ENCODE assay signal across 12 cellular contexts in the genomic region with DNA sequence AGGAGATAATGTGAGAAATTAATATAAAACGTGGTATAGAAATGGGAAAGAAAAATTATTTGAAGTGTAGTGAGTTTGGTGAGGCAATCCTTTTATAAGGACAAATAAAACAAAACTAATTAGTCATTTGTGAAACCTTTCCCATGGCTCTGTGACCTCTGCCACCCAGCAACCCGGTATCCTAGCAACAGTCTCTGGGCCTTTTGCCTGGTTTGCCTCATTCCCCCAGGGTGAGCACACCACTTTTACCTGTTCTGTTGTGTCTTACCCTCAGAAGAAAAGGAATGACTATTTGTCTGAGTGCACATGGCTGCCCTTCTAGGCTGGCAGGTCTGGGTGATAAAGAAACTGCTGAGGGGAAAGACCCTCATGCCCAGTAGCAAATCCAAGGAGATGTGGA. TPM values are rescaled to one million over a fixed set of nuclear protein-coding genes. Genes with fewer than 3 reads are reported as not detected.
DNase-seq lines count a peak whose midpoint lies in the region; ATAC-seq, FAIRE-seq and TF ChIP-seq lines count a peak whose summit lies in the region.
"Had no signal": no experiment of that assay in that cellular context is flagged by ENCODE, and none has a peak within 500 bp of the region (broad histone marks: within the 10 kb centered on the region; RNA-seq: fewer than 3 reads in every experiment).

No MANE protein-coding gene starts in this region.

- H3K36me3 ChIP-seq in K562 (ENCODE audit: control insufficient read depth, insufficient read depth, low read length) = no peaks in the 10 kb centered on the region
- H3K36me3 ChIP-seq: SJSA1 had no signal

- no peaks in the 10 kb centered on the region for H3K36me3 Mint-ChIP-seq in effector memory CD8-positive, alpha-beta T cell (ENCODE audit: insufficient read depth)
- no peaks in the 10 kb centered on the region for H3K36me3 Mint-ChIP-seq in endothelial cell (ENCODE audit: low read depth, unreplicated experiment)

- ATAC-seq in K562 = no peak
- ATAC-seq in effector memory CD8-positive, alpha-beta T cell (replicated peaks) = no peak
- ATAC-seq in HG02840 (IDR thresholded peaks at IDR 0.05; ENCODE audit: low FRiP score, unreplicated experiment) = no peak
- no peak for ATAC-seq in HG03442 (IDR thresholded peaks at IDR 0.05; ENCODE audit: unreplicated experiment)

- H3K9me3 Mint-ChIP-seq in effector memory CD8-positive, alpha-beta T cell = no peaks in the 10 kb centered on the region
- no peaks in the 10 kb centered on the region for H3K9me3 Mint-ChIP-seq in endothelial cell (ENCODE audit: unreplicated experiment)
- H3K9me3 Mint-ChIP-seq: central memory CD8-positive, alpha-beta T cell had no signal

- no peak for TF ChIP-seq RAD21 in K562 (CRISPR knock-in tag; conservative IDR thresholded peaks at IDR 0.05 in 1 of 2, IDR thresholded peaks at IDR 0.05 in 1 of 2)

- H3K27ac ChIP-seq in K562 (ENCODE audit: extremely low read depth, low read depth, low read length) = no peak overlapping the region
- H3K27ac ChIP-seq: SJSA1 had no signal

- H3K9me3 ChIP-seq in K562 (replicated peaks; ENCODE audit: control insufficient read depth, insufficient read depth, low read depth, low read length) = no peaks in the 10 kb centered on the region
- H3K9me3 ChIP-seq: Caco-2, SJSA1 had no signal

- no peak overlapping the region for H3K27ac Mint-ChIP-seq in effector memory CD8-positive, alpha-beta T cell
- H3K27ac Mint-ChIP-seq in endothelial cell (ENCODE audit: unreplicated experiment) = no peak overlapping the region

- no peak overlapping the region for H3K4me2 ChIP-seq in K562 (ENCODE audit: insufficient read depth, low read length)

- no peak overlapping the region for H2AFZ ChIP-seq in K562 (ENCODE audit: low read depth, low read length)

- H3K9ac ChIP-seq in K562 (ENCODE audit: insufficient read depth in 1 of 2, low read depth in 2 of 2, low read length in 2 of 2) = no peak overlapping the region

- no peaks in the 10 kb centered on the region for H3K79me2 ChIP-seq in K562 (ENCODE audit: control insufficient read depth, insufficient read depth, low read length)

- no peaks in the 10 kb centered on the region for H3K9me1 ChIP-seq in K562 (ENCODE audit: control insufficient read depth, insufficient read depth, low read length)

- H3K4me3 ChIP-seq in K562 = no peak overlapping the region
- H3K4me3 ChIP-seq: SJSA1 had no signal

- POLR2A ChIA-PET in K562 (lab: Yijun Ruan, JAX) = interaction anchor here (0.6 to 1.6 kb wide), 3 partner anchors 8 to 508 kb away, joined by 3 to 8 read pairs (median 5); a partner anchor contains a TSS

- H3K4me1 Mint-ChIP-seq in effector memory CD8-positive, alpha-beta T cell (ENCODE audit: low read depth in 2 of 2) = no peaks in the 10 kb centered on the region
- H3K4me1 Mint-ChIP-seq in endothelial cell (ENCODE audit: unreplicated experiment) = no peaks in the 10 kb centered on the region
- H3K4me1 Mint-ChIP-seq: central memory CD8-positive, alpha-beta T cell had no signal

- CTCF ChIA-PET in K562 (lab: Yijun Ruan, JAX; ENCODE audit: low intra/inter-chr PET ratio) = no interaction called here

- intact Hi-C loops in K562 (cut with micrococcal nuclease) = no loop called here

- DNase-seq in AG08396 (ENCODE audit: low spot score) = peak; percentile 31
- DNase-seq in HCEC 1CT = peak; percentile 43
- no peak for DNase-seq in K562 (ENCODE audit: extremely low read depth in 1 of 4, low spot score in 3 of 4)
- DNase-seq in left kidney (ENCODE audit: low read depth, low spot score) = peak; percentile 77
- no peak for DNase-seq in effector memory CD8-positive, alpha-beta T cell
- no peak for DNase-seq in endothelial cell (ENCODE audit: low spot score)
- DNase-seq: Caco-2 had no signal

- in situ Hi-C loops in K562 (cut with MboI) = no loop called here

- peaks cover 12 to 19% of the 10 kb centered on the region in 2 experiments for H3K4me1 ChIP-seq in K562 (replicated peaks in 1 of 2; ENCODE audit: control insufficient read depth in 2 of 2, insufficient read depth in 2 of 2, low read length in 2 of 2)
- H3K4me1 ChIP-seq: SJSA1 had no signal

- TF ChIP-seq CTCF in K562 (IDR thresholded peaks at IDR 0.05 in 2 of 3, conservative IDR thresholded peaks at IDR 0.05 in 1 of 3; ENCODE audit: insufficient read depth in 2 of 3, low read depth in 1 of 3, low read length in 3 of 3) (no peak), endothelial cell (IDR thresholded peaks at IDR 0.05; ENCODE audit: unreplicated experiment) (no peak)

- TF ChIP-seq EP300 in K562 (IDR thresholded peaks at IDR 0.05; ENCODE audit: low read length) = no peak

- WGBS in K562 (ENCODE audit: insufficient coverage, low coverage, missing lambda C conversion rate) = 56% methylated on average over 2 of the region's 2 CpGs

- no peaks in the 10 kb centered on the region for H3K27me3 ChIP-seq in K562 (ENCODE audit: control insufficient read depth in 2 of 2, insufficient read depth in 2 of 2, low read length in 2 of 2)
- H3K27me3 ChIP-seq: SJSA1 had no signal

- no TSS peak for BruUV-seq in K562 (replicated peaks; lab: Mats Ljungman, UMichigan)

- H4K20me1 ChIP-seq in K562 (replicated peaks; ENCODE audit: control insufficient read depth, insufficient read depth, low read length) = no peaks in the 10 kb centered on the region

- H3K4me3 Mint-ChIP-seq in effector memory CD8-positive, alpha-beta T cell = no peak overlapping the region
- no peak overlapping the region for H3K4me3 Mint-ChIP-seq in endothelial cell (ENCODE audit: unreplicated experiment)
- H3K4me3 Mint-ChIP-seq: central memory CD8-positive, alpha-beta T cell had no signal

- peaks cover 22 to 31% of the 10 kb centered on the region in 2 donors for H3K27me3 Mint-ChIP-seq in effector memory CD8-positive, alpha-beta T cell
- peaks cover 5% of the 10 kb centered on the region for H3K27me3 Mint-ChIP-seq in endothelial cell (ENCODE audit: unreplicated experiment)

- FAIRE-seq in K562 (lab: Jason Lieb, UNC) = no peak

- TF ChIP-seq POLR2A in K562 (conservative IDR thresholded peaks at IDR 0.05) = no peak

TF ChIP-seq in K562, 482 proteins besides CTCF, POLR2A, EP300 and RAD21:
- peak; percentile 87 for TF ChIP-seq RFX1 (IDR thresholded peaks at IDR 0.05)
- TF ChIP-seq GABPB2 (CRISPR knock-in tag; conservative IDR thresholded peaks at IDR 0.05) = no peak
- TF ChIP-seq MYNN (IDR thresholded peaks at IDR 0.05) = peak; percentile 65; the same call in 1 of the 2 replicates
- no peak for TF ChIP-seq MYNN (CRISPR knock-in tag; IDR thresholded peaks at IDR 0.05)

RNA-seq across cellular contexts. Expression of a gene that starts 21.5 kb away (rescaled TPM):
- not detected in 2 replicates for total RNA-seq in K562 (2011; cell fraction: chromatin; rRNA removed; ENCODE audit: low replicate concordance)
- not detected in 2 replicates for total RNA-seq in K562 (2011; cell fraction: nucleolus; rRNA removed)
- not detected in 2 replicates for total RNA-seq in K562 (2011; cell fraction: nucleoplasm; rRNA removed)
- total RNA-seq in K562 (2014; rRNA removed) (0.18 TPM in 1 of 2 replicates, not detected in the other), K562 (2014; rRNA removed; fragmentation: Illumina TruSeq; extraction: Trizol) (0.07 and 0.16 TPM in 2 replicates), K562 (2015; rRNA removed; fragmentation: Illumina TruSeq; extraction: Trizol) (not detected in 2 replicates), K562 (2021) (not detected in 2 replicates), endothelial cell (ENCODE audit: unreplicated experiment) (not detected)
- polyA plus RNA-seq in K562 (2011; rRNA removed) (0.04 and 0.08 TPM in 2 replicates), K562 (2014; fragmentation: Illumina TruSeq; extraction: Trizol) (0.14 and 0.18 TPM in 2 replicates), K562 (2014; fragmentation: Nextera tagmentation; extraction: Ambion mirVana) (under 1 TPM in 1 of 2 experiments, not detected in 1; 0.04 TPM), K562 (2014; rRNA removed) (0.18 TPM in 1 of 2 replicates, not detected in the other)
- 0.09 TPM in 1 of 2 replicates, not detected in the other for polyA plus RNA-seq in K562 (2011; cell fraction: cytosol; rRNA removed)
- not detected in 2 replicates for polyA plus RNA-seq in K562 (2011; cell fraction: nucleus; rRNA removed)
- polyA plus RNA-seq in K562 (2012) = 0.06 TPM in 1 of 2 replicates, not detected in the other
- not detected in 2 replicates for polyA minus RNA-seq in K562 (2011; rRNA and poly(A)+ RNA removed)
- polyA minus RNA-seq in K562 (2011; cell fraction: cytosol; rRNA and poly(A)+ RNA removed) = not detected in 2 replicates
- polyA minus RNA-seq in K562 (2011; cell fraction: nucleus; rRNA and poly(A)+ RNA removed) = not detected in 2 replicates
- total RNA-seq: Caco-2, posterior vena cava, SJSA1 had no signal

RNA-seq across cellular contexts. Expression of a gene that starts 51.6 kb away (rescaled TPM):
- total RNA-seq in K562 (2011; cell fraction: chromatin; rRNA removed; ENCODE audit: low replicate concordance) = 97.5 and 111 TPM in 2 replicates
- total RNA-seq in K562 (2011; cell fraction: nucleolus; rRNA removed) = 52.4 and 62.2 TPM in 2 replicates
- 116 and 133 TPM in 2 replicates for total RNA-seq in K562 (2011; cell fraction: nucleoplasm; rRNA removed)
- total RNA-seq in K562 (2014; rRNA removed) (24.2 and 32.0 TPM in 2 replicates), K562 (2014; rRNA removed; fragmentation: Illumina TruSeq; extraction: Trizol) (39.8 and 49.1 TPM in 2 replicates), K562 (2015; rRNA removed; fragmentation: Illumina TruSeq; extraction: Trizol) (39.1 and 43.0 TPM in 2 replicates), K562 (2021) (36.9 and 38.6 TPM in 2 replicates), endothelial cell (ENCODE audit: unreplicated experiment) (71.8 TPM)
- polyA plus RNA-seq in K562 (2011; rRNA removed) (49.8 and 66.2 TPM in 2 replicates), K562 (2014; fragmentation: Illumina TruSeq; extraction: Trizol) (38.1 and 41.2 TPM in 2 replicates), K562 (2014; fragmentation: Nextera tagmentation; extraction: Ambion mirVana) (1 to 10 TPM; 3.0 to 4.7 TPM), K562 (2014; rRNA removed) (25.8 and 27.8 TPM in 2 replicates)
- 23.6 and 44.4 TPM in 2 replicates for polyA plus RNA-seq in K562 (2011; cell fraction: cytosol; rRNA removed)
- 23.0 and 26.5 TPM in 2 replicates for polyA plus RNA-seq in K562 (2011; cell fraction: nucleus; rRNA removed)
- 25.8 and 29.0 TPM in 2 replicates for polyA plus RNA-seq in K562 (2012)
- 97.0 and 108 TPM in 2 replicates for polyA minus RNA-seq in K562 (2011; rRNA and poly(A)+ RNA removed)
- polyA minus RNA-seq in K562 (2011; cell fraction: cytosol; rRNA and poly(A)+ RNA removed) = 37.2 and 52.1 TPM in 2 replicates
- polyA minus RNA-seq in K562 (2011; cell fraction: nucleus; rRNA and poly(A)+ RNA removed) = 21.0 and 34.7 TPM in 2 replicates

Comparison
In these comparisons a context has a peak if more than half of its experiments do, and no peak if none do; other contexts are left out.
1. DNase-seq: peak in AG08396 (single experiment), HCEC 1CT (single experiment) and left kidney (single experiment); none in K562 (0 of 4), effector memory CD8-positive, alpha-beta T cell (0 of 3) and endothelial cell (single experiment).